9 cellular contexts compared by ENCODE assay signal in the genomic region with DNA sequence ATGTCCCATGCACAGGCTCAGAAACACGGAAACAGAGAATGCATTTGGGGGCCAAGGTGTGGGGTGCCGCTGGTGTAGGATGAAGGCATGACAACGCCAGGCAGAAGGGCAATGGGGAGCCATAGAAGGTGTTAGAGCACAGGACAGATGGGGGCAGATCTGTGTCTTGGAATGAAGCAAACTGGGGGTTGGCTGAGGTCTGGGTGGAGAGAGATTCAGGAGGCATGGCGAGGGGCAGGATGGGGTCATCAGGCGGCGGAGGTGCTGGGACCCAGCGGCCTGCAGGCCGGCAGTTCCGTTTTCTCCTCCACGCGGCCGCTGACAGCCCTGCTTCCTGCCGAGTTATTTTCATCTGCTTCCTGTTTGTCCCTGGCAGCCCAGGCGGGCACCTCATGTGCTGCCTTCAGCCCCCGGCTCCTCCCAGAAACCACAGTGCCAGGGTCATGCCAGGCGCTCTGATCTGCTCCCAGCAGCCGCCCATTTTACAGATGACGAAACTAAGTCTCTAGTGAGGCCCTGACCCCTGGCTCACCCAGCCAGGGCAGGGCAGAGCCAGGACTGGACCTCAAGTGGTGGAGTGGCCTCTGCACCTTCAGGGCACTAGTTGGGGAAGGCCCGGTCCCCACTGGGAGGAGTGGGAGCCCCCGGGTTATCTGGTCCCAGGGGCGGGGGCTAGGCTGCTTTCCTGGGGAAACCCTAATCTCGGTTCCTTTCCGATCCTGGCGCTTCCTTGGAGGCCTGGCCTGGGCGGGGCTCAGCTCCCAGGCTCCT. TPM values are rescaled to one million over a fixed set of nuclear protein-coding genes. Genes with fewer than 3 reads are reported as not detected.
DNase-seq lines count a peak whose midpoint lies in the region; ATAC-seq, FAIRE-seq and TF ChIP-seq lines count a peak whose summit lies in the region.
"Had no signal": no experiment of that assay in that cellular context is flagged by ENCODE, and none has a peak within 500 bp of the region (broad histone marks: within the 10 kb centered on the region; RNA-seq: fewer than 3 reads in every experiment).

No MANE protein-coding gene starts in this region.

- H3K27ac ChIP-seq in gastroesophageal sphincter = peak overlapping the region in 1 of 4 donors; percentile 66

- TF ChIP-seq EP300 in gastroesophageal sphincter (IDR thresholded peaks at IDR 0.05) = no peak

- no peaks in the 10 kb centered on the region for H3K36me3 ChIP-seq in gastroesophageal sphincter

- WGBS in gastroesophageal sphincter (ENCODE audit: low coverage in 1 of 2), 2 donors = 60% methylated on average over 11 to 15 of the region's 25 CpGs

- H3K9me3 Mint-ChIP-seq in activated CD4-positive, alpha-beta T cell treated with anti-CD3 and anti-CD28 coated beads, Interleukin-2, amount 10 ng/mL, durations not matched to agents 24 days and 14 days = no peaks in the 10 kb centered on the region

- peak; percentile 34 for ATAC-seq in gastroesophageal sphincter

- H3K9me3 ChIP-seq in gastroesophageal sphincter = no peaks in the 10 kb centered on the region

- peaks cover 40% of the 10 kb centered on the region for H3K36me3 Mint-ChIP-seq in activated CD4-positive, alpha-beta T cell treated with anti-CD3 and anti-CD28 coated beads, Interleukin-2, amount 10 ng/mL, durations not matched to agents 24 days and 14 days (ENCODE audit: low read depth)

- peak overlapping the region; percentile 98 for H3K4me3 Mint-ChIP-seq in activated CD4-positive, alpha-beta T cell treated with anti-CD3 and anti-CD28 coated beads, Interleukin-2, amount 10 ng/mL, durations not matched to agents 24 days and 14 days

- intact Hi-C loops in activated CD4-positive, alpha-beta T cell treated with anti-CD3 and anti-CD28 coated beads, Interleukin-2, amount 10 ng/mL, durations not matched to agents 24 days and 14 days (cut with micrococcal nuclease) = loop anchor here (5.0 kb wide), 2 partner anchors 33 to 173 kb away; a partner anchor contains a TSS

- H3K27me3 ChIP-seq in gastroesophageal sphincter = peaks cover 94% of the 10 kb centered on the region

- DNase-seq in NCI-H1694 treated with DMSO at 0.1 percent for 48 hours (lab: John Stamatoyannopoulos, UW) = peak; percentile 5
- DNase-seq in NCI-H1694 (lab: John Stamatoyannopoulos, UW) = no peak
- DNase-seq in activated CD4-positive, alpha-beta T cell treated with anti-CD3 and anti-CD28 coated beads, Interleukin-2, amount 10 ng/mL, durations not matched to agents 24 days and 14 days = peak; percentile 89
- peak; percentile 41 for DNase-seq in stimulated activated CD8-positive, alpha-beta memory T cell treated with anti-CD3 and anti-CD28 coated beads, Interleukin-15, amount 100 ng/mL, for 4 hours (ENCODE audit: low read depth in 2 of 2)
- DNase-seq in DMS153 treated with DMSO at 0.1 percent for 48 hours (lab: John Stamatoyannopoulos, UW; ENCODE audit: unreplicated experiment) = no peak
- DNase-seq in HTR-8/SVneo (ENCODE audit: insufficient read length, low spot score) = no peak
- no peak for DNase-seq in amniotic stem cell (lab: John Stamatoyannopoulos, UW)

- no peaks in the 10 kb centered on the region for H3K27me3 Mint-ChIP-seq in activated CD4-positive, alpha-beta T cell treated with anti-CD3 and anti-CD28 coated beads, Interleukin-2, amount 10 ng/mL, durations not matched to agents 24 days and 14 days

- TF ChIP-seq CTCF in gastroesophageal sphincter (IDR thresholded peaks at IDR 0.05) = no peak

- no peak for FAIRE-seq in HTR-8/SVneo (lab: Jason Lieb, UNC)
- FAIRE-seq: A204.1 had no signal

- peaks cover 0 to 61% (median 21%) of the 10 kb centered on the region in 3 donors for H3K4me1 ChIP-seq in gastroesophageal sphincter

- peaks cover 41% of the 10 kb centered on the region for H3K4me1 Mint-ChIP-seq in activated CD4-positive, alpha-beta T cell treated with anti-CD3 and anti-CD28 coated beads, Interleukin-2, amount 10 ng/mL, durations not matched to agents 24 days and 14 days

- TF ChIP-seq POLR2A in gastroesophageal sphincter (IDR thresholded peaks at IDR 0.05) = no peak

- peak overlapping the region in 1 of 2 donors; percentile 49 for H3K4me3 ChIP-seq in gastroesophageal sphincter

- H3K27ac Mint-ChIP-seq in activated CD4-positive, alpha-beta T cell treated with anti-CD3 and anti-CD28 coated beads, Interleukin-2, amount 10 ng/mL, durations not matched to agents 24 days and 14 days = peak overlapping the region; percentile 95

RNA-seq across cellular contexts. Expression of a gene that starts 2.2 kb away (rescaled TPM):
- total RNA-seq in activated CD4-positive, alpha-beta T cell treated with anti-CD3 and anti-CD28 coated beads, Interleukin-2, amount 10 ng/mL, durations not matched to agents 24 days and 14 days = 176 and 183 TPM in 2 replicates
- 10 to 100 TPM in 3 of 4 donors, 1 to 10 TPM in 1; 9.5 to 29.8 (median 14.6) TPM for total RNA-seq in gastroesophageal sphincter

RNA-seq across cellular contexts. Expression of a gene that starts 26.0 kb away (rescaled TPM):
- 273 and 274 TPM in 2 replicates for total RNA-seq in activated CD4-positive, alpha-beta T cell treated with anti-CD3 and anti-CD28 coated beads, Interleukin-2, amount 10 ng/mL, durations not matched to agents 24 days and 14 days
- total RNA-seq in gastroesophageal sphincter = 100 to 1,000 TPM; 117 to 228 (median 150) TPM

RNA-seq across cellular contexts. Expression of a gene that starts 29.3 kb away (rescaled TPM):
- total RNA-seq in activated CD4-positive, alpha-beta T cell treated with anti-CD3 and anti-CD28 coated beads, Interleukin-2, amount 10 ng/mL, durations not matched to agents 24 days and 14 days = 15.8 TPM in 2 replicates
- 10 to 100 TPM in 1 of 4 donors, 1 to 10 TPM in 3; 3.9 to 14.3 (median 6.4) TPM for total RNA-seq in gastroesophageal sphincter

RNA-seq across cellular contexts. Expression of a gene that starts 34.6 kb away (rescaled TPM):
- total RNA-seq in activated CD4-positive, alpha-beta T cell treated with anti-CD3 and anti-CD28 coated beads, Interleukin-2, amount 10 ng/mL, durations not matched to agents 24 days and 14 days = 225 and 239 TPM in 2 replicates
- total RNA-seq in gastroesophageal sphincter = 100 to 1,000 TPM; 311 to 452 (median 349) TPM

RNA-seq across cellular contexts. Expression of a gene that starts 42.8 kb away (rescaled TPM):
- total RNA-seq in activated CD4-positive, alpha-beta T cell treated with anti-CD3 and anti-CD28 coated beads, Interleukin-2, amount 10 ng/mL, durations not matched to agents 24 days and 14 days = 112 TPM in 2 replicates
- total RNA-seq in gastroesophageal sphincter = 100 to 1,000 TPM in 1 of 4 donors, 10 to 100 TPM in 3; 52.9 to 103 (median 75.2) TPM

Comparison
In these comparisons a context has a peak if more than half of its experiments do, and no peak if none do; other contexts are left out.
1. DNase-seq: peak in NCI-H1694 treated with DMSO at 0.1 percent for 48 hours (single experiment), activated CD4-positive, alpha-beta T cell treated with anti-CD3 and anti-CD28 coated beads, Interleukin-2, amount 10 ng/mL, durations not matched to agents 24 days and 14 days (single experiment) and stimulated activated CD8-positive, alpha-beta memory T cell treated with anti-CD3 and anti-CD28 coated beads, Interleukin-15, amount 100 ng/mL, for 4 hours (2 of 2); none in NCI-H1694 (single experiment), DMS153 treated with DMSO at 0.1 percent for 48 hours (single experiment), HTR-8/SVneo (single experiment) and amniotic stem cell (single experiment).